Comparison of ENCODE assay signal across 1 cellular context in the genomic region with DNA sequence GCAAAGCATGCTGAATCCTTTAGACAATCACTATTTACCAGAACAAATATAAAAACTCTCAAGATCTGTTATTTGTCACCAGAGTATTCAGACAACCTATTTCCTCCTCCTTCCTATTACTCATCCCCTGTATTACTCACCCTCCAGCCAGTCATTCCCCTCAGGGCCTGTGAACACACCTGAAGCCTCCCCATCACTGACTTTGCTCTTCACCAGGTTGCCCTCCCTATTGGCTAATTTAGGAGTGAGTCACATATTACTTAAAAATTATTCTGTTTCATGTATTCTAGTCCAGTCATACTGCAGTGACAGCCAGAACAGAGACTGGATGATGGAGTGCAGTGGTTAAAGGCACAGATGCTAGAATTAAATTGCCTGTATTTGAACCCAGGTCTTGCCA.
TF ChIP-seq lines count a peak whose summit lies in the region.

No MANE protein-coding gene starts in this region.

TF ChIP-seq in HCT116, 20 proteins besides CTCF, POLR2A, EP300 and RAD21 (continued from another document):
- TF ChIP-seq, protein P1, sequence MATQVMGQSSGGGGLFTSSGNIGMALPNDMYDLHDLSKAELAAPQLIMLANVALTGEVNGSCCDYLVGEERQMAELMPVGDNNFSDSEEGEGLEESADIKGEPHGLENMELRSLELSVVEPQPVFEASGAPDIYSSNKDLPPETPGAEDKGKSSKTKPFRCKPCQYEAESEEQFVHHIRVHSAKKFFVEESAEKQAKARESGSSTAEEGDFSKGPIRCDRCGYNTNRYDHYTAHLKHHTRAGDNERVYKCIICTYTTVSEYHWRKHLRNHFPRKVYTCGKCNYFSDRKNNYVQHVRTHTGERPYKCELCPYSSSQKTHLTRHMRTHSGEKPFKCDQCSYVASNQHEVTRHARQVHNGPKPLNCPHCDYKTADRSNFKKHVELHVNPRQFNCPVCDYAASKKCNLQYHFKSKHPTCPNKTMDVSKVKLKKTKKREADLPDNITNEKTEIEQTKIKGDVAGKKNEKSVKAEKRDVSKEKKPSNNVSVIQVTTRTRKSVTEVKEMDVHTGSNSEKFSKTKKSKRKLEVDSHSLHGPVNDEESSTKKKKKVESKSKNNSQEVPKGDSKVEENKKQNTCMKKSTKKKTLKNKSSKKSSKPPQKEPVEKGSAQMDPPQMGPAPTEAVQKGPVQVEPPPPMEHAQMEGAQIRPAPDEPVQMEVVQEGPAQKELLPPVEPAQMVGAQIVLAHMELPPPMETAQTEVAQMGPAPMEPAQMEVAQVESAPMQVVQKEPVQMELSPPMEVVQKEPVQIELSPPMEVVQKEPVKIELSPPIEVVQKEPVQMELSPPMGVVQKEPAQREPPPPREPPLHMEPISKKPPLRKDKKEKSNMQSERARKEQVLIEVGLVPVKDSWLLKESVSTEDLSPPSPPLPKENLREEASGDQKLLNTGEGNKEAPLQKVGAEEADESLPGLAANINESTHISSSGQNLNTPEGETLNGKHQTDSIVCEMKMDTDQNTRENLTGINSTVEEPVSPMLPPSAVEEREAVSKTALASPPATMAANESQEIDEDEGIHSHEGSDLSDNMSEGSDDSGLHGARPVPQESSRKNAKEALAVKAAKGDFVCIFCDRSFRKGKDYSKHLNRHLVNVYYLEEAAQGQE (IDR thresholded peaks at IDR 0.05; ENCODE audit: low read depth) = no peak
- no peak for TF ChIP-seq EZH2 (IDR thresholded peaks at IDR 0.05)
